13 cellular contexts compared by ENCODE assay signal in the genomic region with DNA sequence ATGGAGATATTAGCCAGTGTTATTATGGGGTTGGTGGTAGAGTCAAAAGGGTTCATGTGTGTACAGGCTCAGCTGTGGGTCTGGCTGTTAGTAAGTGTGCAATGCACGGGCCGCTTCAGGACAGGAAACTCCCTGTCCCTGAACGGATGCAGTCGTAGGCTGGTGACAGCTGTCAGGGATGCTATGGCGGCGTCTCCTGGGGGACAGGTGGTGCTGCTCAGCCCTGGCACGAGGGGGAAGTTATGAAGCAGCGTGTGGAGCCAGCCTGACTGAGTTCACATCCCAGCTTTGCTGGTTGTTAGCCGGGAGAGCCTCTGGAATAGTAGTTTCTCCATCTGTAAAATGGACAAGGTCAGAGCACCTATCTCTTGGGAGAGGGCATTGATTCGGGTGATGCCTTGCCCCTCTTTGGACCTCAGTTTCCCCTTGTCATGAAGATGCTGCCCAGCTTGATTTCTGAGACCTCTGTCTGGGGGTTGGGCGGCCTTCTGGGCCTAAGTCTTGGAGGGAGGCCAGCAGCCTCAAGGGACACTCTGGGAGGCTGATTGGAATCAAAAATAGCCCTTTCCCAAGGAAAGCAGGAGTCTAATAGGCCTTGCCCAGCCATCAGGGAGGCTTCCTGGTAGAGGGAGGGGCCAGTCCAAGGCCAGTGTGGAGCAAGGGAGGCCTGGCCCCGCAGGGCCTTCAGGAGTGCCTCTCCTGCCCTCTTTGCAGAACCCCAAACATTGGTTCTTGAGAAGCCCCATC. TPM values are rescaled to one million over a fixed set of nuclear protein-coding genes. Genes with fewer than 3 reads are reported as not detected.
DNase-seq lines count a peak whose midpoint lies in the region; ATAC-seq and TF ChIP-seq lines count a peak whose summit lies in the region.
"Had no signal": no experiment of that assay in that cellular context is flagged by ENCODE, and none has a peak within 500 bp of the region (broad histone marks: within the 10 kb centered on the region; RNA-seq: fewer than 3 reads in every experiment).

No MANE protein-coding gene starts in this region.

- H2BK5ac ChIP-seq in mesendoderm (ENCODE audit: low read length) = no peak overlapping the region

- H3K79me1 ChIP-seq in mesendoderm (ENCODE audit: low read length) = no peaks in the 10 kb centered on the region

- peak overlapping the region; percentile 71 for H3K4me3 Mint-ChIP-seq in activated B cell treated with CpG ODN at 0.5 μM for 24 hours
- H3K4me3 Mint-ChIP-seq in memory B cell = peak overlapping the region; percentile 6
- H3K4me3 Mint-ChIP-seq: activated T-cell treated with anti-CD3 and anti-CD28 coated beads, Interleukin-2, amount 50 U/mL, for 24 hours; CD8-positive, alpha-beta T cell had no signal

- H3K4me1 Mint-ChIP-seq in activated B cell treated with CpG ODN at 0.5 μM for 24 hours (peaks cover 78% of the 10 kb centered on the region), memory B cell (peaks cover 41% of the 10 kb centered on the region)

- no peak overlapping the region for H2BK120ac ChIP-seq in mesendoderm (ENCODE audit: low read depth, low read length)

- ATAC-seq in GM18907 (IDR thresholded peaks at IDR 0.05; ENCODE audit: unreplicated experiment) (peak; percentile 29), activated B cell treated with CpG ODN at 0.5 μM for 24 hours (ENCODE audit: low read depth) (peak; percentile 12), memory B cell (ENCODE audit: low read depth) (peak; percentile 21), GM19467 (IDR thresholded peaks at IDR 0.05; ENCODE audit: unreplicated experiment) (no peak), HG02852 (IDR thresholded peaks at IDR 0.05; ENCODE audit: unreplicated experiment) (no peak)
- ATAC-seq: CD8-positive, alpha-beta T cell; esophagus mucosa had no signal

- no peak overlapping the region for H3K18ac ChIP-seq in mesendoderm (ENCODE audit: low read length)

- no peaks in the 10 kb centered on the region for H3K9me3 ChIP-seq in BLaER1

- H3K36me3 Mint-ChIP-seq in activated B cell treated with CpG ODN at 0.5 μM for 24 hours (ENCODE audit: low read depth) (no peaks in the 10 kb centered on the region), memory B cell (peaks cover 3% of the 10 kb centered on the region)

- H2BK15ac ChIP-seq in mesendoderm (replicated peaks; ENCODE audit: low read depth) = no peak overlapping the region

- WGBS in mesendoderm (ENCODE audit: extremely low coverage, insufficient coverage, low lambda C conversion rate) = no CpG with 5 or more reads among the region's 12 CpGs

- no peak overlapping the region for H4K8ac ChIP-seq in mesendoderm (ENCODE audit: low read depth, low read length)

- DNase-seq in activated B cell treated with CpG ODN at 0.5 μM for 24 hours (no peak), memory B cell (ENCODE audit: low spot score in 2 of 2) (no peak), mesendoderm (no peak)
- DNase-seq in stimulated activated CD4-positive, alpha-beta T cell treated with anti-CD3 and anti-CD28 coated beads, Interleukin-12 subunit alpha, Interleukin-12 subunit beta, amount 100 ng/mL, for 4 hours = no peak
- DNase-seq: activated T-cell treated with anti-CD3 and anti-CD28 coated beads, Interleukin-2, amount 50 U/mL, for 24 hours; CD8-positive, alpha-beta T cell; NCI-H1417; stimulated activated CD4-positive, alpha-beta T cell treated with anti-CD3 and anti-CD28 coated beads, Interleukin-1b, Interleukin-23, amount 100 ng/mL, for 48 hours had no signal

- H4K5ac ChIP-seq in mesendoderm (ENCODE audit: low read length) = no peak overlapping the region

- H3K79me2 ChIP-seq in mesendoderm (ENCODE audit: control insufficient read depth, insufficient read depth, low read length) = no peaks in the 10 kb centered on the region

- intact Hi-C loops in activated B cell treated with CpG ODN at 0.5 μM for 24 hours (cut with micrococcal nuclease) = loop anchor here (5.0 kb wide), 3 partner anchors 637 to 1548 kb away; a partner anchor contains a TSS

- peaks cover 6% of the 10 kb centered on the region for H3K27me3 Mint-ChIP-seq in activated B cell treated with CpG ODN at 0.5 μM for 24 hours
- no peaks in the 10 kb centered on the region for H3K27me3 Mint-ChIP-seq in memory B cell
- H3K27me3 Mint-ChIP-seq: activated T-cell treated with anti-CD3 and anti-CD28 coated beads, Interleukin-2, amount 50 U/mL, for 24 hours had no signal

- H3K27ac Mint-ChIP-seq in activated B cell treated with CpG ODN at 0.5 μM for 24 hours (peak overlapping the region; percentile 72), memory B cell (peak overlapping the region; percentile 10)
- H3K27ac Mint-ChIP-seq: CD8-positive, alpha-beta T cell had no signal

- no peaks in the 10 kb centered on the region for H3K9me3 Mint-ChIP-seq in activated B cell treated with CpG ODN at 0.5 μM for 24 hours
- H3K9me3 Mint-ChIP-seq in memory B cell = peaks cover 5% of the 10 kb centered on the region
- H3K9me3 Mint-ChIP-seq: CD8-positive, alpha-beta T cell had no signal

- H3K4me2 ChIP-seq in BLaER1 = peak overlapping the region; percentile 91
- no peak overlapping the region for H3K4me2 ChIP-seq in mesendoderm (ENCODE audit: low read length)

- TF ChIP-seq CTCF in activated B cell treated with CpG ODN at 0.5 μM for 24 hours (IDR thresholded peaks at IDR 0.05) = no peak

- POLR2A ChIA-PET in activated B cell treated with CpG ODN at 0.5 μM for 24 hours (lab: Charles Lee) = interaction anchor here (1.3 to 6.6 kb wide), 4 partner anchors 9 to 30 kb away, joined by 3 to 133 read pairs (median 56); no protein-coding TSS in a partner anchor

- no peak overlapping the region for H3K23ac ChIP-seq in mesendoderm (ENCODE audit: low read length)

- H3K9ac ChIP-seq in BLaER1 = peak overlapping the region; percentile 52; the same call in 1 of the 2 replicates
- H3K9ac ChIP-seq in mesendoderm (ENCODE audit: low read length) = no peak overlapping the region

- CTCF ChIA-PET in activated B cell treated with CpG ODN at 0.5 μM for 24 hours (lab: Charles Lee) = interaction anchor here (1.0 to 13.3 kb wide), 6 partner anchors 9 to 35 kb away, joined by 3 to 498 read pairs (median 10); no protein-coding TSS in a partner anchor

- H3K4me1 ChIP-seq in BLaER1 (peaks cover 89% of the 10 kb centered on the region), mesendoderm (ENCODE audit: control insufficient read depth, low read depth, low read length) (no peaks in the 10 kb centered on the region)

- H3K27me3 ChIP-seq in BLaER1 = peaks cover 11% of the 10 kb centered on the region
- H3K27me3 ChIP-seq in mesendoderm (ENCODE audit: insufficient read depth, low read length, poor library complexity) = no peaks in the 10 kb centered on the region

- no peak overlapping the region for H3K4me3 ChIP-seq in BLaER1
- H3K4me3 ChIP-seq in mesendoderm (ENCODE audit: low read length) = no peak overlapping the region

- no peaks in the 10 kb centered on the region for H4K20me1 ChIP-seq in BLaER1

- H3K4ac ChIP-seq in mesendoderm (ENCODE audit: low read depth, low read length) = no peak overlapping the region

- no peaks in the 10 kb centered on the region for H3K36me3 ChIP-seq in BLaER1
- no peaks in the 10 kb centered on the region for H3K36me3 ChIP-seq in mesendoderm (ENCODE audit: control insufficient read depth, insufficient read depth, low read length)

- peak overlapping the region; percentile 71 for H3K27ac ChIP-seq in BLaER1
- no peak overlapping the region for H3K27ac ChIP-seq in mesendoderm (ENCODE audit: low read depth, low read length)

- no peak overlapping the region for H2AK5ac ChIP-seq in mesendoderm (ENCODE audit: low read length)

- H3K56ac ChIP-seq in mesendoderm (ENCODE audit: low read length) = no peak overlapping the region

RNA-seq across cellular contexts. Expression of a gene that starts 7.1 kb away (rescaled TPM):
- total RNA-seq in activated B cell treated with CpG ODN at 0.5 μM for 24 hours = 2.7 and 3.1 TPM in 2 replicates
- 0.45 TPM for polyA plus RNA-seq in mesendoderm (2013, experiment 1 of 2)
- polyA plus RNA-seq in mesendoderm (2013, experiment 2 of 2) = 0.41 TPM

RNA-seq across cellular contexts. Expression of a gene that starts 27.8 kb away (rescaled TPM):
- not detected in 2 replicates for total RNA-seq in activated B cell treated with CpG ODN at 0.5 μM for 24 hours
- polyA plus RNA-seq in mesendoderm (2013, experiment 1 of 2) = not detected
- polyA plus RNA-seq in mesendoderm (2013, experiment 2 of 2) = not detected
- total RNA-seq: CD8-positive, alpha-beta T cell; esophagus mucosa had no signal

RNA-seq across cellular contexts. Expression of a gene that starts 42.1 kb away (rescaled TPM):
- total RNA-seq in activated B cell treated with CpG ODN at 0.5 μM for 24 hours = not detected in 2 replicates
- polyA plus RNA-seq in mesendoderm (2013, experiment 1 of 2) = not detected
- not detected for polyA plus RNA-seq in mesendoderm (2013, experiment 2 of 2)
- total RNA-seq: CD8-positive, alpha-beta T cell; esophagus mucosa had no signal

RNA-seq across cellular contexts. Expression of a gene that starts 56.9 kb away (rescaled TPM):
- total RNA-seq in activated B cell treated with CpG ODN at 0.5 μM for 24 hours = 0.12 TPM in 1 of 2 replicates, not detected in the other
- polyA plus RNA-seq in mesendoderm (2013, experiment 1 of 2) = 0.93 TPM
- polyA plus RNA-seq in mesendoderm (2013, experiment 2 of 2) = 1.1 TPM
- total RNA-seq: CD8-positive, alpha-beta T cell had no signal

Comparison
In these comparisons a context has a peak if more than half of its experiments do, and no peak if none do; other contexts are left out.
1. ATAC-seq: peak in GM18907 (single experiment), activated B cell treated with CpG ODN at 0.5 μM for 24 hours (single experiment) and memory B cell (single experiment); none in GM19467 (single experiment) and HG02852 (single experiment).